ENCODE assay signal across 12 cellular contexts in the genomic region with DNA sequence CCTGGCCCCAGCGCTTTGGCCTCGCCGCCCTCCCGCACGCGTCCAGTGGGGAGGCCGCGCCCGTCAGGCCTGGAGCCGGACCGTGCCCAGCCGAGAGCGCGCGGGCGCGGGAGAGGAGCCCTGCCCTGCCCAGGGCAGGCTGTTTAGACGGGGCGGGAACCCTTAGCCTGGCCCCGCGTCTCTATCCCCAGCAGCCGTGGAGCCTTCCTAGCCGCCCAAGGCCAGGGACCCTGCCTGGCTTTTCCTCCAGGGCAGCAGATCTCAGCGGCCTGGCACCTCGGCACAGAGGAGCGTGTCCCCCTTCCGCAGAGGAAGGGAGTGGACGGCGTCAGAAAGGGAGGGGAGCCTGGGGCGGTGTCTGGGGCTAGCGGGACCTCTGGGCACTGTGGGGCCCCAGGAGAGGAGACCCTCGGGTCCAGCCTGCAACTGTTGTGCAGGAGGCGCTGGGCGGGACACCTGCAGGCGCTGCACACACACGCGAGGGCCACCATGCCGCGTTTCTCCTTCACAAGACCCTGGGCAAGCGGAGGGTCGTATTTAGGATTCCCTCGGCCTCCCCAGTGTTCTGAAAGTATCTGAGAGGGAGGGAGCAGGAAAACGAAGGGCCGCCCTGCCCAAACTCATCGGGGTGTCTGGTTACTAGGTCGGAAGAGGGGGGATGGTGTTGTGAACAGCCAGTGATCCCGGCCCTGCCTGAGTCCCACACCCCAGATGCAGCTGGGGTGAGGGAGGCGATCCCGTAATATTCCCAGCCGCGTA. TPM values are rescaled to one million over a fixed set of nuclear protein-coding genes. Genes with fewer than 3 reads are reported as not detected.
DNase-seq lines count a peak whose midpoint lies in the region; ATAC-seq and TF ChIP-seq lines count a peak whose summit lies in the region.
"Had no signal": no experiment of that assay in that cellular context is flagged by ENCODE, and none has a peak within 500 bp of the region (broad histone marks: within the 10 kb centered on the region; RNA-seq: fewer than 3 reads in every experiment).

No MANE protein-coding gene starts in this region.

- TF ChIP-seq CTCF in AG04449 (IDR thresholded peaks at IDR 0.05; ENCODE audit: insufficient read depth, low read length, missing control alignments) (no peak), endodermal cell (conservative IDR thresholded peaks at IDR 0.05) (no peak), nephron progenitor cell (IDR thresholded peaks at IDR 0.05) (no peak)

- H3K4me3 Mint-ChIP-seq in endodermal cell (no peak overlapping the region), nephron progenitor cell (peak overlapping the region; percentile 52)
- H3K4me3 Mint-ChIP-seq: dendritic cell treated with granulocyte-macrophage colony-stimulating factor and Interleukin-4, amounts not matched to agents 40 ng/mL and 50 ng/mL, for 4 days had no signal

- H3K27me3 ChIP-seq in H7 (ENCODE audit: control insufficient read depth, insufficient read depth, low read length) (peaks cover 82% of the 10 kb centered on the region), endodermal cell (ENCODE audit: control insufficient read depth, insufficient read depth, low read length, poor library complexity, severe bottlenecking) (peaks cover 96% of the 10 kb centered on the region)

- H3K4me3 ChIP-seq in AG04449 (ENCODE audit: low read depth, low read length) (peak overlapping the region; percentile 32), H7 (ENCODE audit: insufficient read depth, low read depth, low read length) (peak overlapping the region; percentile 33), endodermal cell (ENCODE audit: low read length) (peak overlapping the region; percentile 58)

- no peak for ATAC-seq in HG03354 (IDR thresholded peaks at IDR 0.05; ENCODE audit: poor library complexity, severe bottlenecking, unreplicated experiment)
- ATAC-seq in HG03571 (IDR thresholded peaks at IDR 0.05; ENCODE audit: unreplicated experiment): no peak

- H3K27me3 Mint-ChIP-seq in endodermal cell (ENCODE audit: insufficient read depth) (peaks cover 77% of the 10 kb centered on the region), nephron progenitor cell (ENCODE audit: low read depth, poor library complexity) (peaks cover 82% of the 10 kb centered on the region)

- CTCF ChIA-PET in AG04449 (lab: Yijun Ruan, JAX): interaction anchor here (0.9 to 2.3 kb wide), 2 partner anchors 76 to 97 kb away, joined by 3 to 12 read pairs; no protein-coding TSS in a partner anchor

- no peaks in the 10 kb centered on the region for H3K36me3 Mint-ChIP-seq in endodermal cell (ENCODE audit: low read depth)
- no peaks in the 10 kb centered on the region for H3K36me3 Mint-ChIP-seq in nephron progenitor cell (ENCODE audit: low read depth)

- H3K9ac ChIP-seq in endodermal cell (ENCODE audit: extremely low read depth, low read length, poor library complexity, severe bottlenecking): no peak overlapping the region

- 14 to 17% methylated on average over 23 to 51 of the region's 51 CpGs for WGBS in endodermal cell (ENCODE audit: insufficient coverage in 1 of 2, insufficient read length in 1 of 2), 2 experiments

- peaks cover 8% of the 10 kb centered on the region for H3K4me1 ChIP-seq in endodermal cell (ENCODE audit: control insufficient read depth, insufficient read depth, low read length)
- H3K4me1 ChIP-seq: HAP-1 had no signal

- no peak overlapping the region for H3K27ac ChIP-seq in endodermal cell (ENCODE audit: low read depth, low read length)

- H3K9me3 ChIP-seq in endodermal cell (ENCODE audit: control insufficient read depth, low read length): no peaks in the 10 kb centered on the region
- H3K9me3 ChIP-seq: HAP-1 had no signal

- H3K9me3 Mint-ChIP-seq in endodermal cell (no peaks in the 10 kb centered on the region), nephron progenitor cell (no peaks in the 10 kb centered on the region)
- H3K9me3 Mint-ChIP-seq: dendritic cell treated with granulocyte-macrophage colony-stimulating factor and Interleukin-4, amounts not matched to agents 40 ng/mL and 50 ng/mL, for 4 days had no signal

- no peak for DNase-seq in AG04449 (ENCODE audit: low read depth, low spot score)
- DNase-seq in H7: peak; percentile 82
- peak; percentile 75 for DNase-seq in endodermal cell
- peak; percentile 45 for DNase-seq in nephron progenitor cell
- DNase-seq in stimulated activated CD4-positive, alpha-beta T cell treated with anti-CD3 and anti-CD28 coated beads, Interleukin-4, amount 100 ng/mL, for 1 hour: no peak
- DNase-seq in HUDEP-2 (lab: John Stamatoyannopoulos, UW; ENCODE audit: unreplicated experiment in 76 of 76): no peak
- DNase-seq: DMS 273 treated with DMSO at 0.1 percent for 48 hours, NCI-H2081 treated with DMSO at 0.1 percent for 48 hours had no signal

- H3K36me3 ChIP-seq in H7 (replicated peaks; ENCODE audit: control insufficient read depth, insufficient read depth, low read length) (no peaks in the 10 kb centered on the region), endodermal cell (ENCODE audit: control insufficient read depth, insufficient read depth, low read length) (no peaks in the 10 kb centered on the region)
- H3K36me3 ChIP-seq: HAP-1 had no signal

- H3K4me1 Mint-ChIP-seq in endodermal cell: peaks cover 8% of the 10 kb centered on the region
- peaks cover 12% of the 10 kb centered on the region for H3K4me1 Mint-ChIP-seq in nephron progenitor cell

- POLR2A ChIA-PET in AG04449 (lab: Yijun Ruan, JAX): interaction anchor here (0.6 kb wide), 1 partner anchor 19 kb away, joined by 3 read pairs; no protein-coding TSS in a partner anchor

- H3K27ac Mint-ChIP-seq in endodermal cell (no peak overlapping the region), nephron progenitor cell (no peak overlapping the region)
- H3K27ac Mint-ChIP-seq: dendritic cell treated with granulocyte-macrophage colony-stimulating factor and Interleukin-4, amounts not matched to agents 40 ng/mL and 50 ng/mL, for 4 days had no signal

RNA-seq across cellular contexts. Expression of gene NPTX1, which starts 2.3 kb away (rescaled TPM):
- total RNA-seq in H7 (2014; rRNA removed; shearing (Covaris generic)): 1.6 and 4.2 TPM in 2 replicates
- total RNA-seq in endodermal cell: 1 to 10 TPM in 1 of 2 donors, under 1 TPM in 1; 0.24 to 2.3 TPM
- polyA plus RNA-seq in endodermal cell (2013, experiment 1 of 2): 2.3 TPM
- polyA plus RNA-seq in endodermal cell (2013, experiment 2 of 2): 1.2 TPM

Comparison
In these comparisons a context has a peak if more than half of its experiments do, and no peak if none do; other contexts are left out.
1. DNase-seq: peak in H7 (single experiment), endodermal cell (single experiment) and nephron progenitor cell (single experiment); none in AG04449 (single experiment), stimulated activated CD4-positive, alpha-beta T cell treated with anti-CD3 and anti-CD28 coated beads, Interleukin-4, amount 100 ng/mL, for 1 hour (single experiment) and HUDEP-2 (0 of 76).
2. Peak in every context shown above with its lines, with median percentiles within 50 percentile points of each other: H3K4me3 ChIP-seq.